16 cellular contexts compared by ENCODE assay signal in the genomic region with DNA sequence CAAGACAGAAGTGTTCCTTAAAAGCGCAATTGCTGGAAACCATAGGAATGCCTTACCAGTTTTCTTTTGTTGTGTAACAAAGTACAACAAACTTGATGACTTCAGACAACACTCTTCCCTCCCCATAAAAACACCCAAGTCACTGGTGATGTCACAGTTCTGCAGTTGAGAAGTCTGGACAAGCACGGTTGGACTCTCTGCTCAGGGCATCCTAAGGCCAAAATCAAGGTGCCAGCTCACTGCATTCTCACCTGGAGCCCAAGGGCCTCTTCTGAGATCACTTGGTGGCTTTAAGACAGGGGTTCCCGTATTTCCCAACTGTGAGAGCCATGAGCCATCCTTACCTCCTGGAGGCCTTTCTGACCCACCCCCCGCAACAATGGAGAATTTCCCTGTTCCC. TPM values are rescaled to one million over a fixed set of nuclear protein-coding genes. Genes with fewer than 3 reads are reported as not detected.
A peak's percentile ranks its signal among the peaks of the same experiment; 100 is the strongest.
DNase-seq lines count a peak whose midpoint lies in the region; ATAC-seq, FAIRE-seq and TF ChIP-seq lines count a peak whose summit lies in the region.
"Had no signal": no experiment of that assay in that cellular context is flagged by ENCODE, and none has a peak within 500 bp of the region (broad histone marks: within the 10 kb centered on the region; RNA-seq: fewer than 3 reads in every experiment).

No MANE protein-coding gene starts in this region.

- H3K4me1 ChIP-seq in parathyroid adenoma = peaks cover 2% of the 10 kb centered on the region
- no peaks in the 10 kb centered on the region for H3K4me1 ChIP-seq in aorta (ENCODE audit: control insufficient read depth in 1 of 2, insufficient read depth in 2 of 2, low read length in 2 of 2)
- H3K4me1 ChIP-seq: adrenal gland, SJCRH30 had no signal

- no peak for TF ChIP-seq CTCF in bronchial epithelial cell (IDR thresholded peaks at IDR 0.05; ENCODE audit: insufficient read depth, low read length, severe bottlenecking)
- no peak for TF ChIP-seq CTCF in parathyroid adenoma (IDR thresholded peaks at IDR 0.05)

- peak; percentile 68 for DNase-seq in activated CD4-positive, alpha-beta T cell treated with anti-CD3 and anti-CD28 coated beads, Interleukin-2, amount 10 ng/mL, durations not matched to agents 24 days and 14 days
- no peak for DNase-seq in activated CD4-positive, alpha-beta T cell treated with anti-CD3 and anti-CD28 coated beads for 4 hours
- DNase-seq in T-cell = no peak
- peak; percentile 76 for DNase-seq in bronchial epithelial cell (ENCODE audit: low read depth)
- DNase-seq in aorta = no peak
- no peak for DNase-seq in NCI-H526 treated with DMSO at 0.1 percent for 48 hours (lab: John Stamatoyannopoulos, UW)
- no peak for DNase-seq in KBM-7
- DNase-seq: adrenal gland, IMR-90, mucosa of descending colon, NCI-H1436, SJCRH30 had no signal

- H3K27me3 ChIP-seq in bronchial epithelial cell (ENCODE audit: control insufficient read depth, insufficient read depth, low read length) (no peaks in the 10 kb centered on the region), parathyroid adenoma (ENCODE audit: control insufficient read depth, insufficient read depth, low read length) (no peaks in the 10 kb centered on the region), aorta (ENCODE audit: control insufficient read depth in 1 of 2, insufficient read depth in 2 of 2, low read length in 1 of 2) (no peaks in the 10 kb centered on the region)
- H3K27me3 ChIP-seq: adrenal gland, SJCRH30 had no signal

- H3K4me1 Mint-ChIP-seq in activated CD4-positive, alpha-beta T cell treated with anti-CD3 and anti-CD28 coated beads, Interleukin-2, amount 10 ng/mL, durations not matched to agents 24 days and 14 days = peaks cover 63% of the 10 kb centered on the region
- peaks cover 70 to 76% (median 72%) of the 10 kb centered on the region in 3 donors for H3K4me1 Mint-ChIP-seq in T-cell

- H3K27ac ChIP-seq in parathyroid adenoma (peak overlapping the region; percentile 32), aorta (ENCODE audit: low read depth in 1 of 2, low read length in 2 of 2) (no peak overlapping the region)
- H3K27ac ChIP-seq: SJCRH30 had no signal

- H3K27me3 Mint-ChIP-seq in activated CD4-positive, alpha-beta T cell treated with anti-CD3 and anti-CD28 coated beads, Interleukin-2, amount 10 ng/mL, durations not matched to agents 24 days and 14 days = no peaks in the 10 kb centered on the region
- no peaks in the 10 kb centered on the region for H3K27me3 Mint-ChIP-seq in T-cell

- CTCF ChIA-PET in T-cell (lab: Charles Lee) = interaction anchor here in 1 of 2 donors (0.5 kb wide), 1 partner anchor 43 kb away, joined by 6 read pairs; no protein-coding TSS in a partner anchor

- in situ Hi-C loops in KBM-7 (cut with MboI; ENCODE audit: low pct_unique_long_range_greater_than_20kb, low sequenced_read_pairs) = no loop called here

- intact Hi-C loops in activated CD4-positive, alpha-beta T cell treated with anti-CD3 and anti-CD28 coated beads, Interleukin-2, amount 10 ng/mL, durations not matched to agents 24 days and 14 days (cut with micrococcal nuclease) = no loop called here
- intact Hi-C loops in aorta (cut with DNase I) = no loop called here

- ATAC-seq in T-cell (replicated peaks in 1 of 4) (no peak), aorta (ENCODE audit: low FRiP score) (no peak)

- H3K36me3 Mint-ChIP-seq in activated CD4-positive, alpha-beta T cell treated with anti-CD3 and anti-CD28 coated beads, Interleukin-2, amount 10 ng/mL, durations not matched to agents 24 days and 14 days (ENCODE audit: low read depth) = peaks cover 34% of the 10 kb centered on the region
- H3K36me3 Mint-ChIP-seq in T-cell = peaks cover 6% of the 10 kb centered on the region

- POLR2A ChIA-PET in T-cell (lab: Charles Lee) = no interaction called here

- no peak for FAIRE-seq in bronchial epithelial cell (lab: Jason Lieb, UNC)
- FAIRE-seq: A204.1, GM12878 had no signal

- H3K4me3 Mint-ChIP-seq in activated CD4-positive, alpha-beta T cell treated with anti-CD3 and anti-CD28 coated beads, Interleukin-2, amount 10 ng/mL, durations not matched to agents 24 days and 14 days = peak overlapping the region; percentile 95
- H3K4me3 Mint-ChIP-seq in T-cell = peak overlapping the region; percentile 68 to 88 (median 83)

- H3K4me3 ChIP-seq in bronchial epithelial cell (ENCODE audit: low read depth, low read length) (no peak overlapping the region), parathyroid adenoma (ENCODE audit: low read depth, low read length) (no peak overlapping the region), aorta (ENCODE audit: low read length in 2 of 2) (no peak overlapping the region)
- H3K4me3 ChIP-seq: adrenal gland, GM12878, mucosa of descending colon, SJCRH30, smooth muscle cell had no signal

- H3K9me3 Mint-ChIP-seq in activated CD4-positive, alpha-beta T cell treated with anti-CD3 and anti-CD28 coated beads, Interleukin-2, amount 10 ng/mL, durations not matched to agents 24 days and 14 days = no peaks in the 10 kb centered on the region
- H3K9me3 Mint-ChIP-seq in T-cell = no peaks in the 10 kb centered on the region

- H3K4me2 ChIP-seq in parathyroid adenoma (ENCODE audit: low read length) = no peak overlapping the region
- H3K4me2 ChIP-seq: smooth muscle cell had no signal

- H2AFZ ChIP-seq in parathyroid adenoma = no peak overlapping the region

- H3K36me3 ChIP-seq in bronchial epithelial cell (ENCODE audit: control insufficient read depth, insufficient read depth, low read length) (no peaks in the 10 kb centered on the region), parathyroid adenoma (ENCODE audit: control insufficient read depth, insufficient read depth, low read length) (no peaks in the 10 kb centered on the region), aorta (ENCODE audit: control insufficient read depth in 1 of 2, insufficient read depth in 2 of 2, low read length in 1 of 2) (no peaks in the 10 kb centered on the region)
- H3K36me3 ChIP-seq: adrenal gland, SJCRH30 had no signal

- 69 to 71% methylated on average over 4 of the region's 4 CpGs for WGBS in aorta, 2 donors

- no peak overlapping the region for H3K9ac ChIP-seq in parathyroid adenoma

- H3K9me3 ChIP-seq in parathyroid adenoma (ENCODE audit: control insufficient read depth, low read length) = no peaks in the 10 kb centered on the region
- H3K9me3 ChIP-seq in aorta (ENCODE audit: control insufficient read depth, low read length) = no peaks in the 10 kb centered on the region
- H3K9me3 ChIP-seq: adrenal gland, mucosa of descending colon, SJCRH30 had no signal

- H3K27ac Mint-ChIP-seq in activated CD4-positive, alpha-beta T cell treated with anti-CD3 and anti-CD28 coated beads, Interleukin-2, amount 10 ng/mL, durations not matched to agents 24 days and 14 days = peak overlapping the region; percentile 99
- H3K27ac Mint-ChIP-seq in T-cell = peak overlapping the region; percentile 98 to 99

- no peaks in the 10 kb centered on the region for H3K79me2 ChIP-seq in parathyroid adenoma

RNA-seq across cellular contexts. Expression of a gene that starts 45.6 kb away (rescaled TPM):
- 11.7 and 12.5 TPM in 2 replicates for total RNA-seq in activated CD4-positive, alpha-beta T cell treated with anti-CD3 and anti-CD28 coated beads, Interleukin-2, amount 10 ng/mL, durations not matched to agents 24 days and 14 days
- total RNA-seq in T-cell = 10 to 100 TPM in 3 of 5 donors, 1 to 10 TPM in 2; 6.2 to 12.3 (median 10.2) TPM
- total RNA-seq in bronchial epithelial cell = 36.7 and 47.9 TPM in 2 replicates
- 10 to 100 TPM; 17.4 to 23.9 TPM for total RNA-seq in aorta
- polyA plus RNA-seq in aorta = 1 to 10 TPM; 3.4 to 5.8 TPM

Comparison
In these comparisons a context has a peak if more than half of its experiments do, and no peak if none do; other contexts are left out.
1. DNase-seq: peak in activated CD4-positive, alpha-beta T cell treated with anti-CD3 and anti-CD28 coated beads, Interleukin-2, amount 10 ng/mL, durations not matched to agents 24 days and 14 days (single experiment) and bronchial epithelial cell (single experiment); none in activated CD4-positive, alpha-beta T cell treated with anti-CD3 and anti-CD28 coated beads for 4 hours (0 of 2), T-cell (0 of 34), aorta (0 of 2), NCI-H526 treated with DMSO at 0.1 percent for 48 hours (single experiment) and KBM-7 (single experiment).